Comparison of ENCODE assay signal across 8 cellular contexts in the genomic region with DNA sequence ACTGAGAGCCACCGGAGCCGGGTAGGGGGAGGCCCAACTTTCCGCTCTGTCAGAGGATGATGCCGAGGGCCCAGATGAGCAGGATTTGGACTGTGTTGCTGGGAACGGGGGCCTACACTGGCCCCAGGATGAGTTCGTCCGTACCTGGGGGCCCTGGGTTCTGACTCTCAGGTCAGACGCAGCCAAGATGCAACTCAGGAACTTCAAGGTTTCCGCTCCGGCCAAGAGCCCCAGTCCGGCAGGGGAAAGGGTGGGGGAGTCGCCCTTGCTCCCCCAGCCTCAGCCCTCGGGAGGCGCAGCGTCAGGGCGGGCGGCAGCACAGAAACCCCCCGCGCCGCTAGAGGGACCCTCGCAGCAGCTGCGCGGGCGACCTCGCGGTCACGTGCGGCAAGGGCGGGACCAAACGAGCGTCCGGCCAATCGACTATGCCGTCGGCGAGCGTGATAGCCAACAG. TPM values are rescaled to one million over a fixed set of nuclear protein-coding genes. Genes with fewer than 3 reads are reported as not detected.
DNase-seq lines count a peak whose midpoint lies in the region; ATAC-seq and TF ChIP-seq lines count a peak whose summit lies in the region.

No MANE protein-coding gene starts in this region.

- H3K9me3 ChIP-seq in A673 (ENCODE audit: low read depth, low read length, poor library complexity, severe bottlenecking) (no peaks in the 10 kb centered on the region), right lobe of liver (no peaks in the 10 kb centered on the region)

- DNase-seq in A673 (ENCODE audit: low spot score) (peak; percentile 97), NCI-H2107 treated with DMSO at 0.1 percent for 48 hours (lab: John Stamatoyannopoulos, UW; ENCODE audit: unreplicated experiment) (peak; percentile 88), dermis microvascular lymphatic vessel endothelial cell (ENCODE audit: low read depth in 2 of 2) (peak; percentile 83 to 94), right lobe of liver (peak; percentile 93 to 94 (median 94))
- peak; percentile 96 for DNase-seq in activated CD4-positive, alpha-beta T cell treated with anti-CD3 and anti-CD28 coated beads, Interleukin-2, amount 10 ng/mL, durations not matched to agents 24 days and 14 days
- peak; percentile 61 to 75 (median 70) for DNase-seq in stimulated activated CD4-positive, alpha-beta T cell treated with anti-CD3 and anti-CD28 coated beads, TNF-alpha, amount 100 ng/mL, for 1 hour (ENCODE audit: low read depth in 3 of 3, low spot score in 1 of 3)

- H3K4me3 Mint-ChIP-seq in activated CD4-positive, alpha-beta T cell treated with anti-CD3 and anti-CD28 coated beads, Interleukin-2, amount 10 ng/mL, durations not matched to agents 24 days and 14 days, result peak overlapping the region; percentile 92

- ATAC-seq in GM18519 (IDR thresholded peaks at IDR 0.05; ENCODE audit: low FRiP score, unreplicated experiment) (peak; percentile 57), HG03045 (IDR thresholded peaks at IDR 0.05; ENCODE audit: unreplicated experiment) (peak; percentile 83), right lobe of liver (peak; percentile 88 to 92 (median 92))

- TF ChIP-seq CTCF in A673 (conservative IDR thresholded peaks at IDR 0.05; ENCODE audit: low read depth, low read length) (peak; percentile 67), right lobe of liver (IDR thresholded peaks at IDR 0.05) (peak in 1 of 4 donors; percentile 87)

- BruUV-seq in A673 (replicated peaks; lab: Mats Ljungman, UMichigan), result no TSS peak

- peaks cover 24% of the 10 kb centered on the region for H3K4me1 Mint-ChIP-seq in activated CD4-positive, alpha-beta T cell treated with anti-CD3 and anti-CD28 coated beads, Interleukin-2, amount 10 ng/mL, durations not matched to agents 24 days and 14 days

- H3K36me3 ChIP-seq in A673 (ENCODE audit: insufficient read depth, low read length, poor library complexity, severe bottlenecking) (peaks cover 6% of the 10 kb centered on the region), right lobe of liver (peaks cover 0 to 3% (median 0%) of the 10 kb centered on the region in 4 donors)

- peak overlapping the region; percentile 95 for H3K4me3 ChIP-seq in A673 (ENCODE audit: low read depth, low read length, poor library complexity, severe bottlenecking)
- peak overlapping the region; percentile 76 to 90 (median 81) for H3K4me3 ChIP-seq in right lobe of liver

- H3K36me3 Mint-ChIP-seq in activated CD4-positive, alpha-beta T cell treated with anti-CD3 and anti-CD28 coated beads, Interleukin-2, amount 10 ng/mL, durations not matched to agents 24 days and 14 days (ENCODE audit: low read depth), result peaks cover 18% of the 10 kb centered on the region

- POLR2A ChIA-PET in A673 (lab: Charles Lee; ENCODE audit: low non-redundant PET), result no interaction called here

- no peaks in the 10 kb centered on the region for H3K4me1 ChIP-seq in A673 (ENCODE audit: insufficient read depth, low read length, poor library complexity, severe bottlenecking)
- H3K4me1 ChIP-seq in right lobe of liver, result peaks cover 0 to 6% (median 0%) of the 10 kb centered on the region in 4 donors

- H3K27ac ChIP-seq in A673 (ENCODE audit: low read depth, low read length, poor library complexity, severe bottlenecking), result peak overlapping the region; percentile 96
- peak overlapping the region; percentile 92 to 94 (median 94) for H3K27ac ChIP-seq in right lobe of liver

- H3K27ac Mint-ChIP-seq in activated CD4-positive, alpha-beta T cell treated with anti-CD3 and anti-CD28 coated beads, Interleukin-2, amount 10 ng/mL, durations not matched to agents 24 days and 14 days, result peak overlapping the region; percentile 98

- no peaks in the 10 kb centered on the region for H3K27me3 ChIP-seq in A673 (replicated peaks; ENCODE audit: insufficient read depth, low read depth, low read length, poor library complexity)
- no peaks in the 10 kb centered on the region for H3K27me3 ChIP-seq in right lobe of liver

- no peaks in the 10 kb centered on the region for H3K27me3 Mint-ChIP-seq in activated CD4-positive, alpha-beta T cell treated with anti-CD3 and anti-CD28 coated beads, Interleukin-2, amount 10 ng/mL, durations not matched to agents 24 days and 14 days

- CTCF ChIA-PET in A673 (lab: Charles Lee), result no interaction called here

- under 1% methylated on average over 18 of the region's 37 CpGs for WGBS in right lobe of liver (ENCODE audit: insufficient coverage, low coverage, low lambda C conversion rate, missing lambda C conversion rate)

- no peaks in the 10 kb centered on the region for H3K9me3 Mint-ChIP-seq in activated CD4-positive, alpha-beta T cell treated with anti-CD3 and anti-CD28 coated beads, Interleukin-2, amount 10 ng/mL, durations not matched to agents 24 days and 14 days

- peak; percentile 52 for TF ChIP-seq POLR2A in right lobe of liver (IDR thresholded peaks at IDR 0.05)

- intact Hi-C loops in A673 (cut with micrococcal nuclease; ENCODE audit: unreplicated experiment), result loop anchor here (2.0 kb wide), 1 partner anchor 167 kb away; no protein-coding TSS in a partner anchor
- intact Hi-C loops in activated CD4-positive, alpha-beta T cell treated with anti-CD3 and anti-CD28 coated beads, Interleukin-2, amount 10 ng/mL, durations not matched to agents 24 days and 14 days (cut with micrococcal nuclease), result loop anchor here (1.0 to 2.0 kb wide), 8 partner anchors 14 to 167 kb away; a partner anchor contains a TSS
- intact Hi-C loops in right lobe of liver (cut with DNase I), result no loop called here

RNA-seq across cellular contexts. Expression of a gene that starts 0.2 kb away (rescaled TPM):
- total RNA-seq in A673 (2021), result 98.9 and 110 TPM in 2 replicates
- 78.8 and 87.9 TPM in 2 replicates for total RNA-seq in activated CD4-positive, alpha-beta T cell treated with anti-CD3 and anti-CD28 coated beads, Interleukin-2, amount 10 ng/mL, durations not matched to agents 24 days and 14 days
- 107 and 142 TPM in 2 replicates for total RNA-seq in dermis microvascular lymphatic vessel endothelial cell
- 10 to 100 TPM in 3 of 6 experiments, 1 to 10 TPM in 3; 7.3 to 26.2 (median 10.0) TPM for total RNA-seq in right lobe of liver

RNA-seq across cellular contexts. Expression of a gene that starts 13.5 kb away (rescaled TPM):
- 28.3 and 34.7 TPM in 2 replicates for total RNA-seq in A673 (2021)
- total RNA-seq in activated CD4-positive, alpha-beta T cell treated with anti-CD3 and anti-CD28 coated beads, Interleukin-2, amount 10 ng/mL, durations not matched to agents 24 days and 14 days, result 15.9 and 17.9 TPM in 2 replicates
- 7.7 and 10.1 TPM in 2 replicates for total RNA-seq in dermis microvascular lymphatic vessel endothelial cell
- total RNA-seq in right lobe of liver, result 10 to 100 TPM in 1 of 6 experiments, 1 to 10 TPM in 5; 6.4 to 10.3 (median 8.7) TPM

RNA-seq across cellular contexts. Expression of a gene that starts 16.9 kb away (rescaled TPM):
- total RNA-seq in A673 (2021) (not detected in 2 replicates), dermis microvascular lymphatic vessel endothelial cell (0.39 and 0.63 TPM in 2 replicates), right lobe of liver (1 to 10 TPM; 1.9 to 2.5 (median 2.3) TPM)
- 0.09 TPM in 1 of 2 replicates, not detected in the other for total RNA-seq in activated CD4-positive, alpha-beta T cell treated with anti-CD3 and anti-CD28 coated beads, Interleukin-2, amount 10 ng/mL, durations not matched to agents 24 days and 14 days

RNA-seq across cellular contexts. Expression of a gene that starts 27.3 kb away (rescaled TPM):
- total RNA-seq in A673 (2021), result 41.9 and 43.9 TPM in 2 replicates
- 16.3 and 18.0 TPM in 2 replicates for total RNA-seq in activated CD4-positive, alpha-beta T cell treated with anti-CD3 and anti-CD28 coated beads, Interleukin-2, amount 10 ng/mL, durations not matched to agents 24 days and 14 days
- total RNA-seq in dermis microvascular lymphatic vessel endothelial cell, result 7.6 and 8.5 TPM in 2 replicates
- total RNA-seq in right lobe of liver, result 10 to 100 TPM in 2 of 6 experiments, 1 to 10 TPM in 4; 4.2 to 13.8 (median 5.8) TPM

RNA-seq across cellular contexts. Expression of a gene that starts 41.8 kb away (rescaled TPM):
- not detected in 2 replicates for total RNA-seq in A673 (2021)
- total RNA-seq in activated CD4-positive, alpha-beta T cell treated with anti-CD3 and anti-CD28 coated beads, Interleukin-2, amount 10 ng/mL, durations not matched to agents 24 days and 14 days, result 0.71 TPM in 1 of 2 replicates, not detected in the other
- not detected in 2 replicates for total RNA-seq in dermis microvascular lymphatic vessel endothelial cell
- under 1 TPM in 2 of 6 experiments, not detected in 4; 0.33 to 0.86 TPM for total RNA-seq in right lobe of liver

Comparison
In these comparisons a context has a peak if more than half of its experiments do, and no peak if none do; other contexts are left out.
1. Peak in every context shown above with its lines: DNase-seq, ATAC-seq, H3K4me3 ChIP-seq and H3K27ac ChIP-seq.
2. intact Hi-C loops: an anchor here in A673 (2.0 kb wide) and activated CD4-positive, alpha-beta T cell treated with anti-CD3 and anti-CD28 coated beads, Interleukin-2, amount 10 ng/mL, durations not matched to agents 24 days and 14 days (1.0 to 2.0 kb wide); none called in right lobe of liver.